In genomic region chr6:82570083-82570482, GRCh38 we compare ENCODE assay signal across 13 cellular contexts.
A peak's percentile ranks its signal among the peaks of the same experiment; 100 is the strongest.
DNase-seq lines count a peak whose midpoint lies in the region; ATAC-seq and TF ChIP-seq lines count a peak whose summit lies in the region.
"Had no signal": no experiment of that assay in that cellular context is flagged by ENCODE, and none has a peak within 500 bp of the region (broad histone marks: within the 10 kb centered on the region; RNA-seq: fewer than 3 reads in every experiment).

No MANE protein-coding gene starts in this region.

- ATAC-seq in GM21737 (IDR thresholded peaks at IDR 0.05; ENCODE audit: unreplicated experiment), result no peak
- ATAC-seq: activated T-cell treated with anti-CD3 and anti-CD28 coated beads, Interleukin-2, amount 50 U/mL, for 72 hours had no signal

- peaks cover 9% of the 10 kb centered on the region for H3K4me1 Mint-ChIP-seq in chondrocyte (ENCODE audit: low read depth)
- H3K4me1 Mint-ChIP-seq: activated CD4-positive, alpha-beta memory T cell treated with anti-CD3 and anti-CD28 coated beads, Interleukin-2, amount 10 ng/mL, durations not matched to agents 7 days and 5 days had no signal

- H3K36me3 Mint-ChIP-seq in chondrocyte (ENCODE audit: low read depth), result no peaks in the 10 kb centered on the region

- no peak overlapping the region for H3K4me3 Mint-ChIP-seq in chondrocyte (ENCODE audit: unreplicated experiment)
- H3K4me3 Mint-ChIP-seq: activated CD4-positive, alpha-beta memory T cell treated with anti-CD3 and anti-CD28 coated beads, Interleukin-2, amount 10 ng/mL, durations not matched to agents 7 days and 5 days; activated T-cell treated with anti-CD3 and anti-CD28 coated beads, Interleukin-2, amount 50 U/mL, for 72 hours had no signal

- H3K9me3 Mint-ChIP-seq in chondrocyte (ENCODE audit: low read depth), result no peaks in the 10 kb centered on the region
- H3K9me3 Mint-ChIP-seq: activated CD4-positive, alpha-beta memory T cell treated with anti-CD3 and anti-CD28 coated beads, Interleukin-2, amount 10 ng/mL, durations not matched to agents 7 days and 5 days had no signal

- peaks cover 6% of the 10 kb centered on the region for H3K27me3 Mint-ChIP-seq in chondrocyte (ENCODE audit: low read depth)
- H3K27me3 Mint-ChIP-seq: activated CD4-positive, alpha-beta memory T cell treated with anti-CD3 and anti-CD28 coated beads, Interleukin-2, amount 10 ng/mL, durations not matched to agents 7 days and 5 days had no signal

- H3K27ac Mint-ChIP-seq in chondrocyte (ENCODE audit: unreplicated experiment), result peak overlapping the region; percentile 24
- H3K27ac Mint-ChIP-seq: activated CD4-positive, alpha-beta memory T cell treated with anti-CD3 and anti-CD28 coated beads, Interleukin-2, amount 10 ng/mL, durations not matched to agents 7 days and 5 days; activated T-cell treated with anti-CD3 and anti-CD28 coated beads, Interleukin-2, amount 50 U/mL, for 72 hours had no signal

- TF ChIP-seq CTCF in chondrocyte (IDR thresholded peaks at IDR 0.05), result no peak

- DNase-seq in COLO668 (lab: John Stamatoyannopoulos, UW; ENCODE audit: unreplicated experiment), result peak; percentile 57
- peak; percentile 63 for DNase-seq in NCI-H1105 treated with DMSO at 0.1 percent for 48 hours (lab: John Stamatoyannopoulos, UW)
- DNase-seq in NCI-H526 (lab: John Stamatoyannopoulos, UW), result peak; percentile 91 to 93
- no peak for DNase-seq in chondrocyte (ENCODE audit: low spot score)
- DNase-seq in H4 (ENCODE audit: low spot score), result no peak
- no peak for DNase-seq in cerebellar cortex (ENCODE audit: low spot score)
- DNase-seq in AG08395 (ENCODE audit: low spot score), result no peak
- DNase-seq: activated CD4-positive, alpha-beta memory T cell treated with anti-CD3 and anti-CD28 coated beads, Interleukin-2, amount 10 ng/mL, durations not matched to agents 7 days and 5 days; activated T-cell treated with anti-CD3 and anti-CD28 coated beads, Interleukin-2, amount 50 U/mL, for 72 hours; GDM1; NCI-H226; stimulated activated CD4-positive, alpha-beta T cell treated with anti-CD3 and anti-CD28 coated beads, Interleukin-4, amount 100 ng/mL, for 24 hours had no signal

Comparison
In these comparisons a context has a peak if more than half of its experiments do, and no peak if none do; other contexts are left out.
1. DNase-seq: peak in COLO668 (single experiment), NCI-H1105 treated with DMSO at 0.1 percent for 48 hours (single experiment) and NCI-H526 (2 of 2); none in chondrocyte (single experiment), H4 (single experiment), cerebellar cortex (single experiment) and AG08395 (single experiment).